Comparison of ENCODE assay signal across 10 cellular contexts in the genomic region with DNA sequence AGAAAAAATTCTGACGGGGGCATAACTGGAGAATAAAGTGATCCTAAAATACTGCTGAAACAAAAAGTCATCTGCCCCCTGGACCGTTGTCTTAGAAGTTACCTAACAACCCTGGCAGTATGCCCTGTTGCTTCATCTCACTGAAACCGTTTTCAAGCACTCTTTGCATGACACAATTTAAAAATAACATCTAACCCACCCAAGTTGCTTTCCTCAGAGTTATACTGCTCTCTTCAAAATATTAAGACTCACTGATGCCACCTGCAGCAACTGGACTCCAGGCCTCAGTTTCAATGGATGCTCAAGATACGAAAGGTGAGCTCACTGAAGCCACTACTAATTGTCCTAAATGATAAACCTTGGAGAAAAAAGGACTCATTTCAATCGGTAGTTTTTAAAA. TPM values are rescaled to one million over a fixed set of nuclear protein-coding genes. Genes with fewer than 3 reads are reported as not detected.
DNase-seq lines count a peak whose midpoint lies in the region; ATAC-seq and TF ChIP-seq lines count a peak whose summit lies in the region.
"Had no signal": no experiment of that assay in that cellular context is flagged by ENCODE, and none has a peak within 500 bp of the region (broad histone marks: within the 10 kb centered on the region; RNA-seq: fewer than 3 reads in every experiment).

No MANE protein-coding gene starts in this region.

- no peaks in the 10 kb centered on the region for H3K27me3 ChIP-seq in right lobe of liver
- H3K27me3 ChIP-seq: upper lobe of left lung had no signal

- TF ChIP-seq CTCF in GM12872 (IDR thresholded peaks at IDR 0.05; ENCODE audit: insufficient read depth, low read depth, low read length) (0 out of 3 replicates have a peak, but pooled peaks have one; percentile 15), right lobe of liver (IDR thresholded peaks at IDR 0.05) (no peak)

- intact Hi-C loops in right lobe of liver (cut with DNase I), result no loop called here

- 28% methylated on average over 5 of the region's 5 CpGs for WGBS in right lobe of liver (ENCODE audit: insufficient coverage, low coverage, low lambda C conversion rate, missing lambda C conversion rate)

- no peak overlapping the region for H3K4me3 ChIP-seq in right lobe of liver
- H3K4me3 ChIP-seq: K562, upper lobe of left lung had no signal

- no peaks in the 10 kb centered on the region for H3K27me3 Mint-ChIP-seq in activated naive CD8-positive, alpha-beta T cell treated with anti-CD3 and anti-CD28 coated beads, Interleukin-2, amount 50 U/mL, for 24 hours

- peak overlapping the region in 1 of 3 donors; percentile 7 for H3K27ac ChIP-seq in right lobe of liver
- H3K27ac ChIP-seq: upper lobe of left lung had no signal

- DNase-seq in RPMI7951 (ENCODE audit: low read depth), result peak; percentile 74
- DNase-seq in right lobe of liver, result peak in 1 of 3 donors; percentile 81
- no peak for DNase-seq in NCI-H187 (lab: John Stamatoyannopoulos, UW)
- DNase-seq in superior temporal gyrus (ENCODE audit: extremely low spot score), result no peak
- DNase-seq in central memory CD4-positive, alpha-beta T cell, result no peak
- no peak for DNase-seq in activated naive CD8-positive, alpha-beta T cell treated with anti-CD3 and anti-CD28 coated beads, Interleukin-2, amount 50 U/mL, for 24 hours

- peaks cover 65% of the 10 kb centered on the region for H3K36me3 Mint-ChIP-seq in activated naive CD8-positive, alpha-beta T cell treated with anti-CD3 and anti-CD28 coated beads, Interleukin-2, amount 50 U/mL, for 24 hours (ENCODE audit: low read depth)

- no peaks in the 10 kb centered on the region for H3K9me3 ChIP-seq in right lobe of liver
- H3K9me3 ChIP-seq: upper lobe of left lung had no signal

- peaks cover 7% of the 10 kb centered on the region for H3K9me3 Mint-ChIP-seq in activated naive CD8-positive, alpha-beta T cell treated with anti-CD3 and anti-CD28 coated beads, Interleukin-2, amount 50 U/mL, for 24 hours

- TF ChIP-seq POLR2A in right lobe of liver (IDR thresholded peaks at IDR 0.05), result no peak

- H3K4me1 ChIP-seq in right lobe of liver, result peaks cover 0 to 25% (median 11%) of the 10 kb centered on the region in 4 donors

- no peaks in the 10 kb centered on the region for H3K36me3 ChIP-seq in right lobe of liver

- H3K4me3 Mint-ChIP-seq in activated naive CD8-positive, alpha-beta T cell treated with anti-CD3 and anti-CD28 coated beads, Interleukin-2, amount 50 U/mL, for 24 hours, result no peak overlapping the region

- peaks cover 54% of the 10 kb centered on the region for H3K4me1 Mint-ChIP-seq in activated naive CD8-positive, alpha-beta T cell treated with anti-CD3 and anti-CD28 coated beads, Interleukin-2, amount 50 U/mL, for 24 hours

- ATAC-seq in HG02678 (IDR thresholded peaks at IDR 0.05; ENCODE audit: unreplicated experiment) (peak; percentile 86), right lobe of liver (peak; percentile 63 to 75 (median 70))
- ATAC-seq in activated naive CD8-positive, alpha-beta T cell treated with anti-CD3 and anti-CD28 coated beads, Interleukin-2, amount 50 U/mL, for 24 hours, result no peak
- ATAC-seq: K562 had no signal

- H3K27ac Mint-ChIP-seq in activated naive CD8-positive, alpha-beta T cell treated with anti-CD3 and anti-CD28 coated beads, Interleukin-2, amount 50 U/mL, for 24 hours, result no peak overlapping the region

RNA-seq across cellular contexts. Expression of gene CDK6, which starts 57.4 kb away (rescaled TPM):
- 41.6 and 45.1 TPM in 2 replicates for total RNA-seq in RPMI7951 (2014; rRNA removed; shearing (Covaris generic))
- 10 to 100 TPM in 5 of 6 experiments, 1 to 10 TPM in 1; 6.9 to 23.7 (median 17.0) TPM for total RNA-seq in right lobe of liver
